Comparison of ENCODE assay signal across 10 cellular contexts in the genomic region with DNA sequence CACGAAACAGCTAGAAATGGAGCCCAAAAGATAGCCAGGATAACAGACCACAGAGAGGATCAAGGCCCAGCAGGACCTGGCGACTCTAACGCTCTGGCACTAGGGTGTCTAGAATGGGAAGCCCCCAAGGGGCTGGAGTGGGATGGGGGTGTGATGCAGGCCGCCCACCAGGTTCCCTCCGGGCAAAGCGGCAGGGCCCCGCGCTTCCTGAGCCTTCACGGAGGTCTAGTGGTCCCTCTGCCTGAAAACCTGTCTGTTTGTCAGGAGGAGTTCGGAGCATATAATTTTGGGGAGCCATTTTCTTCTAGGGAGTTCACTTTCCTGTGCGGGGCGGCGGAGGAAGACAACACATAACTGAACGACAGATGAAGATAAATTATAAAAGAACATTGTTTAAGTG. TPM values are rescaled to one million over a fixed set of nuclear protein-coding genes. Genes with fewer than 3 reads are reported as not detected.
DNase-seq lines count a peak whose midpoint lies in the region; ATAC-seq, FAIRE-seq and TF ChIP-seq lines count a peak whose summit lies in the region.
"Had no signal": no experiment of that assay in that cellular context is flagged by ENCODE, and none has a peak within 500 bp of the region (broad histone marks: within the 10 kb centered on the region; RNA-seq: fewer than 3 reads in every experiment).

No MANE protein-coding gene starts in this region.

- no peaks in the 10 kb centered on the region for H3K9me1 ChIP-seq in endothelial cell of umbilical vein (replicated peaks; ENCODE audit: control insufficient read depth, extremely low read depth, insufficient read depth, low read length)

- H4K20me1 ChIP-seq in endothelial cell of umbilical vein (replicated peaks; ENCODE audit: control insufficient read depth, extremely low read depth, insufficient read depth, low read length): no peaks in the 10 kb centered on the region

- 72 to 84% (median 82%) methylated on average over 14 of the region's 14 CpGs for WGBS in small intestine, 3 donors

- no peak for DNase-seq in stimulated activated naive CD8-positive, alpha-beta T cell treated with anti-CD3 and anti-CD28 coated beads, Interleukin-15, amount 100 ng/mL, for 72 hours
- DNase-seq in stimulated activated naive CD8-positive, alpha-beta T cell treated with anti-CD3 and anti-CD28 coated beads, Interleukin-15, Interleukin-2, amounts not matched to agents 100 U/mL and 50 U/mL, for 24 hours: no peak
- no peak for DNase-seq in endothelial cell of umbilical vein (ENCODE audit: low read depth, low spot score)
- no peak for DNase-seq in nephron progenitor cell
- no peak for DNase-seq in germinal center (ENCODE audit: low spot score)
- DNase-seq in small intestine: no peak
- no peak for DNase-seq in NCI-H524 (lab: John Stamatoyannopoulos, UW)
- DNase-seq: COR-L47 had no signal

- FAIRE-seq in endothelial cell of umbilical vein (lab: Jason Lieb, UNC): no peak
- no peak for FAIRE-seq in small intestine (lab: Jason Lieb, UNC)

- dilution Hi-C loops in endothelial cell of umbilical vein (cut with MboI; ENCODE audit: extremely low pct_ligation_motif_present, low sequenced_read_pairs): no loop called here

- no peak for TF ChIP-seq CTCF in endothelial cell of umbilical vein (IDR thresholded peaks at IDR 0.05; ENCODE audit: extremely low read depth in 1 of 2, insufficient read depth in 1 of 2, low read depth in 1 of 2, low read length in 2 of 2)
- TF ChIP-seq CTCF in nephron progenitor cell (IDR thresholded peaks at IDR 0.05): no peak

- H3K9me3 ChIP-seq in endothelial cell of umbilical vein (replicated peaks; ENCODE audit: control insufficient read depth, insufficient read depth, low read length) (no peaks in the 10 kb centered on the region), small intestine (ENCODE audit: control insufficient read depth, low read depth) (no peaks in the 10 kb centered on the region)
- H3K9me3 ChIP-seq: body of pancreas had no signal

- no peak overlapping the region for H3K27ac ChIP-seq in endothelial cell of umbilical vein (ENCODE audit: insufficient read depth, low read depth, low read length)
- no peak overlapping the region for H3K27ac ChIP-seq in small intestine (ENCODE audit: low read depth in 1 of 2, low read length in 1 of 2)

- no TSS peak for BruUV-seq in endothelial cell of umbilical vein (replicated peaks; lab: Mats Ljungman, UMichigan)

- no peak for TF ChIP-seq POLR2A in endothelial cell of umbilical vein (IDR thresholded peaks at IDR 0.05; ENCODE audit: low read depth, low read length)

- H3K27me3 Mint-ChIP-seq in stimulated activated naive CD8-positive, alpha-beta T cell treated with anti-CD3 and anti-CD28 coated beads, Interleukin-15, amount 100 ng/mL, for 72 hours: peaks cover 43% of the 10 kb centered on the region
- peaks cover 7% of the 10 kb centered on the region for H3K27me3 Mint-ChIP-seq in nephron progenitor cell (ENCODE audit: low read depth, poor library complexity)

- H2AFZ ChIP-seq in endothelial cell of umbilical vein (ENCODE audit: low read depth, low read length): peak overlapping the region; percentile 87

- intact Hi-C loops in endothelial cell of umbilical vein (cut with micrococcal nuclease): no loop called here

- H3K4me1 ChIP-seq in endothelial cell of umbilical vein (ENCODE audit: control insufficient read depth, extremely low read depth, insufficient read depth, low read length) (peaks cover 2% of the 10 kb centered on the region), small intestine (ENCODE audit: control insufficient read depth in 2 of 2, insufficient read depth in 1 of 2, low read depth in 1 of 2, low read length in 1 of 2) (peaks cover 0 to 6% of the 10 kb centered on the region in 2 donors)

- CTCF ChIA-PET in endothelial cell of umbilical vein (lab: Charles Lee): interaction anchor here (1.0 kb wide), 1 partner anchor 26 kb away, joined by 3 read pairs; no protein-coding TSS in a partner anchor

- no peaks in the 10 kb centered on the region for H3K9me3 Mint-ChIP-seq in stimulated activated naive CD8-positive, alpha-beta T cell treated with anti-CD3 and anti-CD28 coated beads, Interleukin-15, amount 100 ng/mL, for 72 hours
- H3K9me3 Mint-ChIP-seq in nephron progenitor cell: peaks cover 5% of the 10 kb centered on the region

- H3K4me1 Mint-ChIP-seq in stimulated activated naive CD8-positive, alpha-beta T cell treated with anti-CD3 and anti-CD28 coated beads, Interleukin-15, amount 100 ng/mL, for 72 hours: peaks cover 19% of the 10 kb centered on the region
- H3K4me1 Mint-ChIP-seq in nephron progenitor cell: peaks cover 54% of the 10 kb centered on the region

- no peak overlapping the region for H3K9ac ChIP-seq in endothelial cell of umbilical vein (replicated peaks; ENCODE audit: extremely low read depth, insufficient read depth, low read length)

- H3K36me3 ChIP-seq in endothelial cell of umbilical vein (ENCODE audit: control insufficient read depth in 2 of 2, extremely low read depth in 1 of 2, insufficient read depth in 2 of 2, low read length in 2 of 2) (no peaks in the 10 kb centered on the region), small intestine (ENCODE audit: control insufficient read depth in 2 of 2, insufficient read depth in 2 of 2, low read length in 2 of 2) (no peaks in the 10 kb centered on the region)

- H3K4me3 Mint-ChIP-seq in stimulated activated naive CD8-positive, alpha-beta T cell treated with anti-CD3 and anti-CD28 coated beads, Interleukin-15, amount 100 ng/mL, for 72 hours: peak overlapping the region; percentile 60 to 69
- H3K4me3 Mint-ChIP-seq in nephron progenitor cell: peak overlapping the region; percentile 74

- H3K4me3 ChIP-seq in endothelial cell of umbilical vein (replicated peaks in 1 of 3; ENCODE audit: insufficient read depth in 1 of 3, low read depth in 1 of 3, low read length in 3 of 3): no peak overlapping the region
- no peak overlapping the region for H3K4me3 ChIP-seq in small intestine (ENCODE audit: low read depth in 1 of 2, low read length in 2 of 2)
- H3K4me3 ChIP-seq: body of pancreas had no signal

- POLR2A ChIA-PET in endothelial cell of umbilical vein (lab: Charles Lee): no interaction called here

- H3K79me2 ChIP-seq in endothelial cell of umbilical vein (ENCODE audit: control insufficient read depth, insufficient read depth, low read length): no peaks in the 10 kb centered on the region

- H3K27ac Mint-ChIP-seq in stimulated activated naive CD8-positive, alpha-beta T cell treated with anti-CD3 and anti-CD28 coated beads, Interleukin-15, amount 100 ng/mL, for 72 hours: no peak overlapping the region
- H3K27ac Mint-ChIP-seq in nephron progenitor cell: no peak overlapping the region

- H3K27me3 ChIP-seq in endothelial cell of umbilical vein (ENCODE audit: control insufficient read depth in 2 of 2, insufficient read depth in 2 of 2, low read length in 2 of 2) (no peaks in the 10 kb centered on the region), small intestine (ENCODE audit: control insufficient read depth in 2 of 2, insufficient read depth in 2 of 2, low read length in 2 of 2) (no peaks in the 10 kb centered on the region)
- H3K27me3 ChIP-seq: body of pancreas had no signal

- ATAC-seq in stimulated activated naive CD8-positive, alpha-beta T cell treated with anti-CD3 and anti-CD28 coated beads, Interleukin-15, amount 100 ng/mL, for 72 hours: no peak
- ATAC-seq in stimulated activated naive CD8-positive, alpha-beta T cell treated with anti-CD3 and anti-CD28 coated beads, Interleukin-15, Interleukin-2, amounts not matched to agents 100 U/mL and 50 U/mL, for 24 hours: no peak
- no peak for ATAC-seq in HG03442 (IDR thresholded peaks at IDR 0.05; ENCODE audit: unreplicated experiment)

- H3K4me2 ChIP-seq in endothelial cell of umbilical vein (ENCODE audit: insufficient read depth, low read length): peak overlapping the region; percentile 28

- peaks cover 3% of the 10 kb centered on the region for H3K36me3 Mint-ChIP-seq in nephron progenitor cell (ENCODE audit: low read depth)

TF ChIP-seq in endothelial cell of umbilical vein, 7 proteins besides CTCF, POLR2A, EP300 and RAD21:
- no peak for TF ChIP-seq MYC (IDR thresholded peaks at IDR 0.05; ENCODE audit: low read depth, low read length)
- no peak for TF ChIP-seq JUN (IDR thresholded peaks at IDR 0.05; ENCODE audit: borderline replicate concordance, insufficient read depth, insufficient read length, low read depth)
- TF ChIP-seq FOS (IDR thresholded peaks at IDR 0.05; ENCODE audit: borderline replicate concordance, insufficient read depth, low read length): no peak
- TF ChIP-seq EZH2 (IDR thresholded peaks at IDR 0.05; ENCODE audit: borderline replicate concordance, low read depth, low read length, severe bottlenecking): no peak
- TF ChIP-seq POLR2AphosphoS5 (IDR thresholded peaks at IDR 0.05; ENCODE audit: insufficient read depth, low read depth, low read length): no peak
- no peak for TF ChIP-seq GATA2 (IDR thresholded peaks at IDR 0.05; ENCODE audit: insufficient read depth, insufficient read length, low read depth, low read length)
- TF ChIP-seq, protein P1, sequence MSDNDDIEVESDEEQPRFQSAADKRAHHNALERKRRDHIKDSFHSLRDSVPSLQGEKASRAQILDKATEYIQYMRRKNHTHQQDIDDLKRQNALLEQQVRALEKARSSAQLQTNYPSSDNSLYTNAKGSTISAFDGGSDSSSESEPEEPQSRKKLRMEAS (IDR thresholded peaks at IDR 0.05; ENCODE audit: insufficient read depth, insufficient read length): no peak
TF ChIP-seq in endothelial cell of umbilical vein: peak in this region for 0.

RNA-seq across cellular contexts. Expression of a gene that starts 48.2 kb away (rescaled TPM):
- not detected in 2 replicates for total RNA-seq in endothelial cell of umbilical vein
- polyA plus RNA-seq in endothelial cell of umbilical vein (not detected in 2 replicates), small intestine (under 1 TPM in 1 of 3 donors, not detected in 2; 0.10 TPM)
- not detected in 2 replicates for polyA plus RNA-seq in endothelial cell of umbilical vein (2011; cell fraction: cytosol; rRNA removed)
- polyA plus RNA-seq in endothelial cell of umbilical vein (2011; cell fraction: nucleus; rRNA removed): not detected in 2 replicates
- not detected in 2 replicates for polyA plus RNA-seq in endothelial cell of umbilical vein (2012)
- not detected in 2 replicates for polyA minus RNA-seq in endothelial cell of umbilical vein
- not detected for polyA minus RNA-seq in endothelial cell of umbilical vein (2011; cell fraction: cytosol; rRNA and poly(A)+ RNA removed)
- not detected in 2 replicates for polyA minus RNA-seq in endothelial cell of umbilical vein (2011; cell fraction: nucleus; rRNA and poly(A)+ RNA removed)
- total RNA-seq: body of pancreas had no signal

RNA-seq across cellular contexts. Expression of a gene that starts 56.4 kb away (rescaled TPM):
- 0.51 and 1.6 TPM in 2 replicates for total RNA-seq in endothelial cell of umbilical vein
- polyA plus RNA-seq in endothelial cell of umbilical vein: 1.5 and 1.6 TPM in 2 replicates
- polyA plus RNA-seq in endothelial cell of umbilical vein (2011; cell fraction: cytosol; rRNA removed): 1.0 and 1.5 TPM in 2 replicates
- polyA plus RNA-seq in endothelial cell of umbilical vein (2011; cell fraction: nucleus; rRNA removed): 1.3 and 2.2 TPM in 2 replicates
- 0.78 and 0.91 TPM in 2 replicates for polyA plus RNA-seq in endothelial cell of umbilical vein (2012)
- polyA minus RNA-seq in endothelial cell of umbilical vein: 0.49 and 7.6 TPM in 2 replicates
- not detected for polyA minus RNA-seq in endothelial cell of umbilical vein (2011; cell fraction: cytosol; rRNA and poly(A)+ RNA removed)
- 0.14 and 0.48 TPM in 2 replicates for polyA minus RNA-seq in endothelial cell of umbilical vein (2011; cell fraction: nucleus; rRNA and poly(A)+ RNA removed)
- polyA plus RNA-seq in small intestine: 1 to 10 TPM in 1 of 3 donors, under 1 TPM in 2; 0.27 to 1.8 (median 0.67) TPM
